Comparison of ENCODE assay signal across 14 cellular contexts in the genomic region with DNA sequence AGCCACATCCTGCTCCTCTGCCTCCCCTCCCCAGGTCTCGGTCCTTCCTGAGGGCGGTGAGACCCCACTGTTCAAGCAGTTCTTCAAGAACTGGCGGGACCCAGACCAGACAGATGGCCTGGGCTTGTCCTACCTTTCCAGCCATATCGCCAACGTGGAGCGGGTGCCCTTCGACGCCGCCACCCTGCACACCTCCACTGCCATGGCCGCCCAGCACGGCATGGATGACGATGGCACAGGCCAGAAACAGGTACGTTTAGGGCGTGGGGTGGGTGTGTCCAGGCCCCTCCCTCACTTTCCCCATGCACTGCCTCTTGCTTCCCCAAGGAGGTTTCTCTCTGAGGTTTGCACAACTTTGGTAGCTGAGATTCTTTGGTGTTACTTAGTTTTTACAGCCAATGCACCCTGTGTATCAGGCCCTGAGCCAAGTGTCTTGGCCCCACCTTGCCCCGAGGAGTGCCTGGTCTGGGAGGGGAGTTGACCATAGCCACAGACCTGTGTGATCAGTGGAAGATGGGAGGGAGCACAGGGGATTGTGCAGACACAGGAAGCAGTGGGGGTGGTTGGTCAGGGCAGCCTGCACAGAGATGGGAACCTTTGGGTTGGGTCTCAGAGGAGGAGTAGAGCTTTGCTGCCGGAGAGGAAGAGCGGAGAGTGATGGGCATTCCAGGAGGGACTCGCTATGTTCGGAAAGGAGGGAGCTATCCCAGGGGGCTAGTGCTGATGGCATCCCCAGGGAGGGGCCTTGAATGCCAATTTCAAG. TPM values are rescaled to one million over a fixed set of nuclear protein-coding genes. Genes with fewer than 3 reads are reported as not detected.
DNase-seq lines count a peak whose midpoint lies in the region; ATAC-seq, FAIRE-seq and TF ChIP-seq lines count a peak whose summit lies in the region.
"Had no signal": no experiment of that assay in that cellular context is flagged by ENCODE, and none has a peak within 500 bp of the region (broad histone marks: within the 10 kb centered on the region; RNA-seq: fewer than 3 reads in every experiment).

No MANE protein-coding gene starts in this region.

- H3K36me3 ChIP-seq in ascending aorta (peaks cover 87 to 89% of the 10 kb centered on the region in 2 donors), HepG2 (replicated peaks in 1 of 2; ENCODE audit: control insufficient read depth in 1 of 2, insufficient read depth in 2 of 2, low read length in 2 of 2) (peaks cover 30 to 52% of the 10 kb centered on the region in 2 experiments), spleen (peaks cover 0 to 100% (median 41%) of the 10 kb centered on the region in 6 donors)

- no peaks in the 10 kb centered on the region; the same call in 1 of the 2 replicates for H4K20me1 ChIP-seq in HepG2 (ENCODE audit: insufficient read depth, low read length)

- peaks cover 26% of the 10 kb centered on the region for H3K4me1 Mint-ChIP-seq in activated CD4-positive, alpha-beta memory T cell treated with anti-CD3 and anti-CD28 coated beads, Interleukin-2, amount 10 ng/mL, durations not matched to agents 7 days and 5 days
- H3K4me1 Mint-ChIP-seq: WTC11 had no signal

- H3K27me3 ChIP-seq in AG04450 (ENCODE audit: control insufficient read depth, insufficient read depth, low read length) (no peaks in the 10 kb centered on the region), ascending aorta (no peaks in the 10 kb centered on the region), HepG2 (ENCODE audit: control insufficient read depth in 1 of 2, insufficient read depth in 2 of 2, low read length in 2 of 2) (no peaks in the 10 kb centered on the region), spleen (replicated peaks in 1 of 7) (no peaks in the 10 kb centered on the region)
- H3K27me3 ChIP-seq: hepatocyte had no signal

- H3K27ac Mint-ChIP-seq in activated CD4-positive, alpha-beta memory T cell treated with anti-CD3 and anti-CD28 coated beads, Interleukin-2, amount 10 ng/mL, durations not matched to agents 7 days and 5 days = no peak overlapping the region
- H3K27ac Mint-ChIP-seq: T-helper 1 cell treated with Interleukin-12 subunit alpha and Interleukin-12 subunit beta and Interleukin-4 antibody, amounts not matched to agents 30 μg/mL and 1 μg/mL, for 36 hours; WTC11 had no signal

- H3K27me3 Mint-ChIP-seq in activated CD4-positive, alpha-beta memory T cell treated with anti-CD3 and anti-CD28 coated beads, Interleukin-2, amount 10 ng/mL, durations not matched to agents 7 days and 5 days = no peaks in the 10 kb centered on the region

- in situ Hi-C loops in HepG2 (cut with HindIII; ENCODE audit: extremely low pct_ligation_motif_present, low pct_unique_long_range_greater_than_20kb) = loop anchor here (5.0 kb wide), 2 partner anchors 78 to 107 kb away; no protein-coding TSS in a partner anchor

- POLR2A ChIA-PET in AG04450 (lab: Yijun Ruan, JAX) = interaction anchor here (0.8 to 2.0 kb wide), 2 partner anchors 77 to 80 kb away, joined by 3 to 10 read pairs; no protein-coding TSS in a partner anchor
- POLR2A ChIA-PET in HepG2 (lab: Yijun Ruan, JAX) = interaction anchor here (0.7 to 2.8 kb wide), 9 partner anchors 15 to 80 kb away, joined by 3 to 15 read pairs (median 6); no protein-coding TSS in a partner anchor
- POLR2A ChIA-PET in activated CD4-positive, alpha-beta memory T cell treated with anti-CD3 and anti-CD28 coated beads, Interleukin-2, amount 10 ng/mL, durations not matched to agents 7 days and 5 days (lab: Charles Lee) = interaction anchor here (1.5 kb wide), 1 partner anchor 35 kb away, joined by 5 read pairs; no protein-coding TSS in a partner anchor

- no peaks in the 10 kb centered on the region for H3K36me3 Mint-ChIP-seq in activated CD4-positive, alpha-beta memory T cell treated with anti-CD3 and anti-CD28 coated beads, Interleukin-2, amount 10 ng/mL, durations not matched to agents 7 days and 5 days (ENCODE audit: low read depth)

- H3K79me2 ChIP-seq in HepG2 (ENCODE audit: insufficient read depth, low read length) = no peaks in the 10 kb centered on the region
- H3K79me2 ChIP-seq: hepatocyte had no signal

- no peaks in the 10 kb centered on the region for H3K9me3 Mint-ChIP-seq in activated CD4-positive, alpha-beta memory T cell treated with anti-CD3 and anti-CD28 coated beads, Interleukin-2, amount 10 ng/mL, durations not matched to agents 7 days and 5 days
- H3K9me3 Mint-ChIP-seq: T-helper 1 cell treated with Interleukin-12 subunit alpha and Interleukin-12 subunit beta and Interleukin-4 antibody, amounts not matched to agents 30 μg/mL and 1 μg/mL, for 36 hours had no signal

- H3K4me1 ChIP-seq in ascending aorta (peaks cover 4 to 54% of the 10 kb centered on the region in 2 donors), HepG2 (ENCODE audit: insufficient read depth, low read length) (peaks cover 36% of the 10 kb centered on the region), spleen (peaks cover 0 to 62% (median 20%) of the 10 kb centered on the region in 6 donors)

- H3K9me3 ChIP-seq in AG04450 (ENCODE audit: control insufficient read depth, insufficient read depth, low read length) (peaks cover 7% of the 10 kb centered on the region), ascending aorta (no peaks in the 10 kb centered on the region), HepG2 (ENCODE audit: low read length) (no peaks in the 10 kb centered on the region), spleen (no peaks in the 10 kb centered on the region)

- no TSS peak for BruUV-seq in HepG2 (replicated peaks; lab: Mats Ljungman, UMichigan)

- no peak overlapping the region for H3K4me2 ChIP-seq in HepG2 (ENCODE audit: low read depth, low read length)
- H3K4me2 ChIP-seq: hepatocyte had no signal

- TF ChIP-seq RAD21 in HepG2 (CRISPR knock-in tag; IDR thresholded peaks at IDR 0.05) = no peak

- no peak for TF ChIP-seq CTCF in AG04450 (IDR thresholded peaks at IDR 0.05; ENCODE audit: low read depth, low read length)
- no peak for TF ChIP-seq CTCF in ascending aorta (IDR thresholded peaks at IDR 0.05)
- TF ChIP-seq CTCF in HepG2 (CRISPR knock-in tag; IDR thresholded peaks at IDR 0.05) = no peak
- TF ChIP-seq CTCF in spleen (IDR thresholded peaks at IDR 0.05 in 8 of 11, conservative IDR thresholded peaks at IDR 0.05 in 3 of 11) = no peak

- H2AFZ ChIP-seq in HepG2 (ENCODE audit: low read length) = no peak overlapping the region
- H2AFZ ChIP-seq: hepatocyte had no signal

- intact Hi-C loops in ascending aorta (cut with DNase I) = loop anchor here (1.0 to 2.0 kb wide), 2 partner anchors 81 to 106 kb away; no protein-coding TSS in a partner anchor
- intact Hi-C loops in HepG2 (cut with micrococcal nuclease; ENCODE audit: unreplicated experiment) = loop anchor here (5.0 kb wide), 1 partner anchor 42 kb away; no protein-coding TSS in a partner anchor
- intact Hi-C loops in spleen (cut with DNase I; ENCODE audit: low total_unique reads) = no loop called here

- 97% methylated on average over 16 of the region's 19 CpGs for WGBS in HepG2 (ENCODE audit: low lambda C conversion rate)
- WGBS in spleen, 5 donors = 90 to 96% (median 92%) methylated on average over 17 to 19 of the region's 19 CpGs

- H3K4me3 ChIP-seq in AG04450 (ENCODE audit: low read depth, low read length) (no peak overlapping the region), ascending aorta (no peak overlapping the region), HepG2 (replicated peaks in 1 of 3; ENCODE audit: insufficient read depth in 1 of 3, low read depth in 2 of 3, low read length in 3 of 3) (no peak overlapping the region), spleen (no peak overlapping the region)
- H3K4me3 ChIP-seq: hepatocyte had no signal

- peak overlapping the region; percentile 47 for H3K27ac ChIP-seq in AG04450 (ENCODE audit: low read depth, low read length)
- H3K27ac ChIP-seq in ascending aorta = peak overlapping the region; percentile 98 to 99
- no peak overlapping the region for H3K27ac ChIP-seq in HepG2 (ENCODE audit: extremely low read length, insufficient read depth, low read length)
- peak overlapping the region in 3 of 8 donors; percentile 33 to 86 (median 33) for H3K27ac ChIP-seq in spleen

- CTCF ChIA-PET in AG04450 (lab: Charles Lee) (interaction anchor here (0.9 to 4.9 kb wide), 34 partner anchors 9 to 173 kb away, joined by 3 to 202 read pairs (median 12); no protein-coding TSS in a partner anchor), HepG2 (lab: Yijun Ruan, JAX; ENCODE audit: low intra/inter-chr PET ratio, low total read pairs) (interaction anchor here (1.2 to 3.9 kb wide), 7 partner anchors 31 to 120 kb away, joined by 3 to 133 read pairs (median 12); no protein-coding TSS in a partner anchor)
- CTCF ChIA-PET in activated CD4-positive, alpha-beta memory T cell treated with anti-CD3 and anti-CD28 coated beads, Interleukin-2, amount 10 ng/mL, durations not matched to agents 7 days and 5 days (lab: Charles Lee) = interaction anchor here (1.0 to 6.1 kb wide), 21 partner anchors 10 to 180 kb away, joined by 3 to 286 read pairs (median 11); no protein-coding TSS in a partner anchor

- TF ChIP-seq POLR2A in HepG2 (IDR thresholded peaks at IDR 0.05; ENCODE audit: insufficient read depth in 1 of 2, low read depth in 2 of 2, low read length in 2 of 2) = no peak
- TF ChIP-seq POLR2A in spleen (IDR thresholded peaks at IDR 0.05) = no peak

- TF ChIP-seq EP300 in HepG2 (IDR thresholded peaks at IDR 0.05; ENCODE audit: low read depth in 2 of 2, low read length in 2 of 2) = no peak
- no peak for TF ChIP-seq EP300 in HepG2 (CRISPR knock-in tag; IDR thresholded peaks at IDR 0.05; ENCODE audit: borderline replicate concordance)

- H3K4me3 Mint-ChIP-seq in activated CD4-positive, alpha-beta memory T cell treated with anti-CD3 and anti-CD28 coated beads, Interleukin-2, amount 10 ng/mL, durations not matched to agents 7 days and 5 days = no peak overlapping the region
- H3K4me3 Mint-ChIP-seq: T-helper 1 cell treated with Interleukin-12 subunit alpha and Interleukin-12 subunit beta and Interleukin-4 antibody, amounts not matched to agents 30 μg/mL and 1 μg/mL, for 36 hours; WTC11 had no signal

- no peak for FAIRE-seq in HepG2 (lab: Jason Lieb, UNC)
- FAIRE-seq: H54, urothelium cell line had no signal

- ATAC-seq in HepG2 = no peak
- ATAC-seq: WTC11 had no signal

- H3K9ac ChIP-seq in HepG2 (ENCODE audit: insufficient read depth, low read depth, low read length) = no peak overlapping the region

- DNase-seq in AG04450 (ENCODE audit: low read depth, low spot score) (no peak), ascending aorta (ENCODE audit: low spot score in 2 of 2) (peak in 1 of 2 donors; percentile 67), HepG2 (ENCODE audit: low spot score) (no peak), spleen (peak; percentile 61), C1 segment of cervical spinal cord (lab: John Stamatoyannopoulos, UW) (no peak), NCI-H1436 treated with DMSO at 0.1 percent for 48 hours (lab: John Stamatoyannopoulos, UW) (no peak), NCI-H748 (lab: John Stamatoyannopoulos, UW; ENCODE audit: unreplicated experiment) (no peak)
- DNase-seq in activated CD4-positive, alpha-beta memory T cell treated with anti-CD3 and anti-CD28 coated beads, Interleukin-2, amount 10 ng/mL, durations not matched to agents 7 days and 5 days = no peak
- DNase-seq: activated gamma-delta T cell had no signal

RNA-seq across cellular contexts. Expression of gene GSN, which starts 50.9 kb away (rescaled TPM):
- polyA plus RNA-seq in AG04450 (2011; rRNA removed) = 421 and 565 TPM in 2 replicates
- polyA minus RNA-seq in AG04450 (2011; rRNA and poly(A)+ RNA removed) = 513 and 805 TPM in 2 replicates
- 3,012 TPM for total RNA-seq in ascending aorta
- 126 and 307 TPM in 2 replicates for total RNA-seq in HepG2 (2016; rRNA removed; fragmentation: Illumina TruSeq; extraction: Trizol)
- total RNA-seq in HepG2 (2016; cell fraction: cytosol; rRNA removed; fragmentation: Illumina TruSeq; extraction: Trizol; ENCODE audit: low read depth) = 56.0 and 58.2 TPM in 2 replicates
- total RNA-seq in HepG2 (2016; cell fraction: insoluble cytoplasmic fraction; rRNA removed; fragmentation: Illumina TruSeq; extraction: Trizol) = 125 and 311 TPM in 2 replicates
- total RNA-seq in HepG2 (2016; cell fraction: membrane; rRNA removed; fragmentation: Illumina TruSeq; extraction: Trizol) = 102 and 113 TPM in 2 replicates
- total RNA-seq in HepG2 (2016; cell fraction: nucleus; rRNA removed; fragmentation: Illumina TruSeq; extraction: Trizol) = 251 and 294 TPM in 2 replicates
- 294 and 436 TPM in 2 replicates for polyA plus RNA-seq in HepG2 (2011; rRNA removed)
- 396 and 404 TPM in 2 replicates for polyA plus RNA-seq in HepG2 (2011; cell fraction: cytosol; rRNA removed)
- 430 and 447 TPM in 2 replicates for polyA plus RNA-seq in HepG2 (2011; cell fraction: nucleus; rRNA removed)
- 349 and 423 TPM in 2 replicates for polyA plus RNA-seq in HepG2 (2012)
- 57.9 and 60.7 TPM in 2 replicates for polyA plus RNA-seq in HepG2 (2016; cell fraction: cytosol; fragmentation: Illumina TruSeq; extraction: Trizol; ENCODE audit: low read depth)
- 115 and 123 TPM in 2 replicates for polyA plus RNA-seq in HepG2 (2016; cell fraction: insoluble cytoplasmic fraction; fragmentation: Illumina TruSeq; extraction: Trizol; ENCODE audit: low read depth)
- polyA plus RNA-seq in HepG2 (2016; cell fraction: membrane; fragmentation: Illumina TruSeq; extraction: Trizol; ENCODE audit: low read depth) = 77.0 and 92.1 TPM in 2 replicates
- 379 and 400 TPM in 2 replicates for polyA plus RNA-seq in HepG2 (2016; cell fraction: nucleus; fragmentation: Illumina TruSeq; extraction: Trizol; ENCODE audit: insufficient read depth, low read depth)
- 66.7 and 379 TPM in 2 replicates for polyA minus RNA-seq in HepG2 (2011; rRNA and poly(A)+ RNA removed; ENCODE audit: low replicate concordance)
- 132 and 185 TPM in 2 replicates for polyA minus RNA-seq in HepG2 (2011; cell fraction: cytosol; rRNA and poly(A)+ RNA removed)
- 122 and 168 TPM in 2 replicates for polyA minus RNA-seq in HepG2 (2011; cell fraction: nucleus; rRNA and poly(A)+ RNA removed)
- total RNA-seq in spleen = 100 to 1,000 TPM; 165 to 432 (median 263) TPM
- 100 to 1,000 TPM; 115 to 252 (median 122) TPM for polyA plus RNA-seq in spleen
- total RNA-seq in activated CD4-positive, alpha-beta memory T cell treated with anti-CD3 and anti-CD28 coated beads, Interleukin-2, amount 10 ng/mL, durations not matched to agents 7 days and 5 days = 1 to 10 TPM; 5.8 to 6.0 TPM

RNA-seq across cellular contexts. Expression of gene STOM, which starts 51.2 kb away (rescaled TPM):
- 405 and 510 TPM in 2 replicates for polyA plus RNA-seq in AG04450 (2011; rRNA removed)
- polyA minus RNA-seq in AG04450 (2011; rRNA and poly(A)+ RNA removed) = 192 and 228 TPM in 2 replicates
- 306 TPM for total RNA-seq in ascending aorta
- 26.0 and 43.6 TPM in 2 replicates for total RNA-seq in HepG2 (2016; rRNA removed; fragmentation: Illumina TruSeq; extraction: Trizol)
- 3.9 and 6.1 TPM in 2 replicates for total RNA-seq in HepG2 (2016; cell fraction: cytosol; rRNA removed; fragmentation: Illumina TruSeq; extraction: Trizol; ENCODE audit: low read depth)
- total RNA-seq in HepG2 (2016; cell fraction: insoluble cytoplasmic fraction; rRNA removed; fragmentation: Illumina TruSeq; extraction: Trizol) = 25.0 and 46.7 TPM in 2 replicates
- 13.4 and 15.9 TPM in 2 replicates for total RNA-seq in HepG2 (2016; cell fraction: membrane; rRNA removed; fragmentation: Illumina TruSeq; extraction: Trizol)
- total RNA-seq in HepG2 (2016; cell fraction: nucleus; rRNA removed; fragmentation: Illumina TruSeq; extraction: Trizol) = 41.3 and 43.8 TPM in 2 replicates
- polyA plus RNA-seq in HepG2 (2011; rRNA removed) = 165 and 166 TPM in 2 replicates
- 92.7 and 157 TPM in 2 replicates for polyA plus RNA-seq in HepG2 (2011; cell fraction: cytosol; rRNA removed)
- 23.0 and 39.1 TPM in 2 replicates for polyA plus RNA-seq in HepG2 (2011; cell fraction: nucleus; rRNA removed)
- polyA plus RNA-seq in HepG2 (2012) = 133 and 173 TPM in 2 replicates
- 3.2 and 4.0 TPM in 2 replicates for polyA plus RNA-seq in HepG2 (2016; cell fraction: cytosol; fragmentation: Illumina TruSeq; extraction: Trizol; ENCODE audit: low read depth)
- 31.1 and 33.2 TPM in 2 replicates for polyA plus RNA-seq in HepG2 (2016; cell fraction: insoluble cytoplasmic fraction; fragmentation: Illumina TruSeq; extraction: Trizol; ENCODE audit: low read depth)
- 7.2 and 8.6 TPM in 2 replicates for polyA plus RNA-seq in HepG2 (2016; cell fraction: membrane; fragmentation: Illumina TruSeq; extraction: Trizol; ENCODE audit: low read depth)
- polyA plus RNA-seq in HepG2 (2016; cell fraction: nucleus; fragmentation: Illumina TruSeq; extraction: Trizol; ENCODE audit: insufficient read depth, low read depth) = 64.0 and 71.6 TPM in 2 replicates
- 94.3 and 94.7 TPM in 2 replicates for polyA minus RNA-seq in HepG2 (2011; rRNA and poly(A)+ RNA removed; ENCODE audit: low replicate concordance)
- 96.8 and 115 TPM in 2 replicates for polyA minus RNA-seq in HepG2 (2011; cell fraction: cytosol; rRNA and poly(A)+ RNA removed)
- polyA minus RNA-seq in HepG2 (2011; cell fraction: nucleus; rRNA and poly(A)+ RNA removed) = 47.3 and 69.9 TPM in 2 replicates
- total RNA-seq in spleen = 100 to 1,000 TPM; 265 to 493 (median 335) TPM
- polyA plus RNA-seq in spleen = 10 to 100 TPM; 42.7 to 91.6 (median 80.7) TPM
- total RNA-seq in activated CD4-positive, alpha-beta memory T cell treated with anti-CD3 and anti-CD28 coated beads, Interleukin-2, amount 10 ng/mL, durations not matched to agents 7 days and 5 days = 100 to 1,000 TPM; 101 to 104 TPM

Comparison
In these comparisons a context has a peak if more than half of its experiments do, and no peak if none do; other contexts are left out.
1. RNA of gene GSN, which starts 50.9 kb away (total RNA-seq): 3,012 TPM in ascending aorta (single experiment), 56.0 to 311 TPM in HepG2 and 165 to 432 TPM in spleen; 5.8 to 6.0 TPM in activated CD4-positive, alpha-beta memory T cell treated with anti-CD3 and anti-CD28 coated beads, Interleukin-2, amount 10 ng/mL, durations not matched to agents 7 days and 5 days; every median in the first group is over 4 times any median in the second.